ENCODE assay signal across 8 cellular contexts in genomic region chr5:141508808-141509611, GRCh38. TPM values are rescaled to one million over a fixed set of nuclear protein-coding genes. Genes with fewer than 3 reads are reported as not detected.
A peak's percentile ranks its signal among the peaks of the same experiment; 100 is the strongest.
DNase-seq lines count a peak whose midpoint lies in the region; ATAC-seq, FAIRE-seq and TF ChIP-seq lines count a peak whose summit lies in the region.

No MANE protein-coding gene starts in this region.

- peak overlapping the region; percentile 72 for H4K91ac ChIP-seq in H1 (replicated peaks; ENCODE audit: insufficient read length, low read length)

- H3K4me2 ChIP-seq in OCI-LY3 (ENCODE audit: low read length) (peak overlapping the region; percentile 71), H1 (ENCODE audit: insufficient read depth in 1 of 2, low read depth in 2 of 2, low read length in 2 of 2) (peak overlapping the region; percentile 61 to 65)

- peaks cover 50% of the 10 kb centered on the region for H3K4me1 ChIP-seq in OCI-LY3 (ENCODE audit: low read length)
- H3K4me1 ChIP-seq in H1 (replicated peaks in 1 of 4; ENCODE audit: control insufficient read depth in 3 of 4, insufficient read depth in 4 of 4, low read length in 3 of 4): peaks cover 4 to 21% (median 11%) of the 10 kb centered on the region in 4 experiments

- no peak overlapping the region for H3K56ac ChIP-seq in H1 (replicated peaks; ENCODE audit: insufficient read length, low read depth, low read length)

- H2BK120ac ChIP-seq in H1 (replicated peaks; ENCODE audit: low read depth, low read length): peak overlapping the region; percentile 38

- no peaks in the 10 kb centered on the region for H4K20me1 ChIP-seq in OCI-LY3 (ENCODE audit: insufficient read depth, low read length)
- no peaks in the 10 kb centered on the region for H4K20me1 ChIP-seq in H1 (replicated peaks in 1 of 2; ENCODE audit: control insufficient read depth in 1 of 2, insufficient read depth in 2 of 2, low read length in 2 of 2)

- no peak overlapping the region for H3K18ac ChIP-seq in H1 (ENCODE audit: extremely low read depth, low read length)

- no peak for FAIRE-seq in H1 (lab: Jason Lieb, UNC)

- TF ChIP-seq POLR2A in H1 (IDR thresholded peaks at IDR 0.05; ENCODE audit: control extremely low read depth in 1 of 2, low read depth in 2 of 2, low read length in 2 of 2): no peak

- DNase-seq in stimulated activated CD4-positive, alpha-beta T cell treated with anti-CD3 and anti-CD28 coated beads, Interleukin-15, amount 100 ng/mL, for 24 hours: peak; percentile 18
- no peak for DNase-seq in stimulated activated CD4-positive, alpha-beta T cell treated with anti-CD3 and anti-CD28 coated beads, Interleukin-2, amount 100 ng/mL, for 24 hours
- no peak for DNase-seq in H1 (ENCODE audit: low read depth in 1 of 2, low spot score in 2 of 2)
- DNase-seq in mucosa of gallbladder (ENCODE audit: low spot score): peak; percentile 40
- no peak for DNase-seq in DMS79 treated with DMSO at 0.1 percent for 48 hours (lab: John Stamatoyannopoulos, UW)

- H2AFZ ChIP-seq in OCI-LY3 (ENCODE audit: low read depth, low read length) (no peak overlapping the region), H1 (ENCODE audit: low read length) (no peak overlapping the region)

- no peak overlapping the region for H3K23ac ChIP-seq in H1 (ENCODE audit: insufficient read length)

- no peak overlapping the region for H3K14ac ChIP-seq in H1 (ENCODE audit: insufficient read length)

- no peak overlapping the region for H3K27ac ChIP-seq in OCI-LY3 (ENCODE audit: low read length)
- no peak overlapping the region for H3K27ac ChIP-seq in H1 (ENCODE audit: low read depth, low read length)

- H3K9me3 ChIP-seq in OCI-LY3 (ENCODE audit: insufficient read depth, low read length) (no peaks in the 10 kb centered on the region), H1 (ENCODE audit: insufficient read depth in 2 of 2, low read depth in 1 of 2, low read length in 1 of 2) (no peaks in the 10 kb centered on the region)

- H3K79me2 ChIP-seq in OCI-LY3 (ENCODE audit: low read length) (no peaks in the 10 kb centered on the region), H1 (ENCODE audit: control insufficient read depth in 1 of 2, insufficient read depth in 2 of 2, low read length in 2 of 2) (no peaks in the 10 kb centered on the region)

- H2AK5ac ChIP-seq in H1 (ENCODE audit: low read depth, low read length): no peak overlapping the region

- H3K36me3 ChIP-seq in OCI-LY3 (replicated peaks; ENCODE audit: low read depth, low read length): no peaks in the 10 kb centered on the region
- H3K36me3 ChIP-seq in H1 (ENCODE audit: control insufficient read depth in 2 of 4, insufficient read depth in 4 of 4, low read length in 3 of 4): peaks cover 0 to 9% (median 3%) of the 10 kb centered on the region in 4 experiments; a peak in 3 of 8 replicates

- H2BK12ac ChIP-seq in H1 (ENCODE audit: low read depth, low read length): 0 out of 2 replicates have a peak overlapping the region, but pooled peaks have one; percentile 68

- TF ChIP-seq CTCF in OCI-LY3 (IDR thresholded peaks at IDR 0.05; ENCODE audit: low read depth, low read length): no peak
- TF ChIP-seq CTCF in H1 (IDR thresholded peaks at IDR 0.05; ENCODE audit: control extremely low read depth in 1 of 3, insufficient read depth in 1 of 3, low read depth in 1 of 3, low read length in 3 of 3): no peak

- H3K79me1 ChIP-seq in H1 (ENCODE audit: low read depth, low read length): no peaks in the 10 kb centered on the region

- no peak; a peak in 1 of 4 replicates for TF ChIP-seq RAD21 in H1 (IDR thresholded peaks at IDR 0.05 in 1 of 2, conservative IDR thresholded peaks at IDR 0.05 in 1 of 2; ENCODE audit: low read depth in 2 of 2, low read length in 2 of 2)

- peak overlapping the region; percentile 68 for H2BK5ac ChIP-seq in H1 (ENCODE audit: low read depth, low read length)

- H4K8ac ChIP-seq in H1 (ENCODE audit: extremely low read depth, insufficient read depth, low read length): peak overlapping the region; percentile 20

- peak overlapping the region; percentile 55; the same call in 1 of the 2 replicates for H2BK15ac ChIP-seq in H1 (ENCODE audit: low read length)

- POLR2A ChIA-PET in H1 (lab: Charles Lee; ENCODE audit: partially characterized antibody): interaction anchor here (0.6 to 2.2 kb wide), 7 partner anchors 13 to 95 kb away, joined by 3 to 17 read pairs (median 6); partner anchors contain the start of gene PCDHGA11

- H3K4me3 ChIP-seq in OCI-LY3 (ENCODE audit: low read length): peak overlapping the region; percentile 48; the same call in 1 of the 2 replicates
- H3K4me3 ChIP-seq in H1 (ENCODE audit: extremely low read depth in 1 of 4, insufficient read depth in 2 of 4, low read depth in 3 of 4, low read length in 4 of 4): peak overlapping the region; percentile 9 to 48 (median 18); a peak in 5 of 8 replicates

- 43% methylated on average over 11 of the region's 23 CpGs; no CpG with 5 or more reads in 1 of the 2 experiments for WGBS in H1 (ENCODE audit: extremely low coverage in 1 of 2, insufficient coverage in 1 of 2, insufficient read length in 1 of 2, insufficient replicate concordance in 2 of 2, low coverage in 1 of 2, low lambda C conversion rate in 2 of 2, missing lambda C conversion rate in 1 of 2), 2 experiments

- TF ChIP-seq EP300 in H1 (IDR thresholded peaks at IDR 0.05; ENCODE audit: borderline replicate concordance in 1 of 2, low read depth in 2 of 2, low read length in 2 of 2): no peak

- H3K9ac ChIP-seq in OCI-LY3 (ENCODE audit: low read length) (no peak overlapping the region; the same call in 1 of the 2 replicates), H1 (replicated peaks in 1 of 4; ENCODE audit: extremely low read depth in 1 of 4, low read depth in 3 of 4, low read length in 3 of 4) (no peak overlapping the region)

- ATAC-seq in GM21367 (IDR thresholded peaks at IDR 0.05; ENCODE audit: unreplicated experiment) (no peak), HG03095 (IDR thresholded peaks at IDR 0.05; ENCODE audit: unreplicated experiment) (no peak)

- peak overlapping the region; percentile 57 for H3K4ac ChIP-seq in H1 (replicated peaks; ENCODE audit: insufficient read length, low read depth, low read length)

- peak overlapping the region; percentile 35 for H4K5ac ChIP-seq in H1 (ENCODE audit: insufficient read length, low read depth, low read length)

- peaks cover 15% of the 10 kb centered on the region for H3K23me2 ChIP-seq in H1 (ENCODE audit: low read depth, low read length)

- no peak overlapping the region for H2BK20ac ChIP-seq in H1 (ENCODE audit: low read length)

- H3K27me3 ChIP-seq in OCI-LY3 (ENCODE audit: low read depth, low read length) (no peaks in the 10 kb centered on the region), H1 (replicated peaks in 1 of 4; ENCODE audit: control insufficient read depth in 3 of 4, extremely low read depth in 1 of 4, insufficient read depth in 3 of 4, low read length in 3 of 4) (no peaks in the 10 kb centered on the region)

- CTCF ChIA-PET in H1 (lab: Charles Lee; ENCODE audit: partially characterized antibody): interaction anchor here (0.6 to 50.9 kb wide), 31 partner anchors 9 to 348 kb away, joined by 3 to 1236 read pairs (median 5); partner anchors contain the start of genes PCDHB11, PCDHB13, PCDHB14 and PCDHB15

TF ChIP-seq in H1, 55 proteins besides CTCF, POLR2A, EP300 and RAD21 (continues in another document):
- TF ChIP-seq SP4 (IDR thresholded peaks at IDR 0.05; ENCODE audit: low read length) (no peak), EGR1 (IDR thresholded peaks at IDR 0.05; ENCODE audit: borderline replicate concordance, low read depth, low read length) (0 out of 2 replicates have a peak, but pooled peaks have one; percentile 5), ZNF274 (IDR thresholded peaks at IDR 0.05; ENCODE audit: borderline replicate concordance, extremely low read depth, low read length) (no peak), USF2 (IDR thresholded peaks at IDR 0.05; ENCODE audit: low read length) (no peak)

RNA-seq across cellular contexts. Expression of gene PCDHGC5, which starts 20.1 kb away (rescaled TPM):
- total RNA-seq in H1 (2021; fragmentation: NEBNext Ultra II Directional; extraction: Animal tissue kit (Norgen Biotek cat#: 25700)): 0.78 and 1.1 TPM in 2 replicates
- polyA plus RNA-seq in H1 (2011; rRNA removed): 0.41 and 0.66 TPM in 2 replicates
- polyA plus RNA-seq in H1 (2011; cell fraction: cytosol; rRNA removed): 0.28 TPM
- 4.3 TPM for polyA plus RNA-seq in H1 (2011; cell fraction: nucleus; rRNA removed)
- polyA plus RNA-seq in H1 (2012, experiment 1 of 2): 0.28 to 0.43 TPM (median 0.35 TPM) in 4 replicates
- polyA plus RNA-seq in H1 (2012, experiment 2 of 2): 0.14 TPM
- 0.39 TPM for polyA plus RNA-seq in H1 (2013, experiment 1 of 2)
- 0.22 TPM for polyA plus RNA-seq in H1 (2013, experiment 2 of 2)
- polyA minus RNA-seq in H1 (2011; rRNA and poly(A)+ RNA removed): 4.3 and 5.6 TPM in 2 replicates
- polyA minus RNA-seq in H1 (2011; cell fraction: cytosol; rRNA and poly(A)+ RNA removed): 0.37 TPM
- 11.0 TPM for polyA minus RNA-seq in H1 (2011; cell fraction: nucleus; rRNA and poly(A)+ RNA removed)
- total RNA-seq in mucosa of gallbladder: 2.0 TPM

RNA-seq across cellular contexts. Expression of gene PCDHGC4, which starts 24.2 kb away (rescaled TPM):
- total RNA-seq in H1 (2021; fragmentation: NEBNext Ultra II Directional; extraction: Animal tissue kit (Norgen Biotek cat#: 25700)): 2.4 and 2.6 TPM in 2 replicates
- 2.1 and 2.8 TPM in 2 replicates for polyA plus RNA-seq in H1 (2011; rRNA removed)
- polyA plus RNA-seq in H1 (2011; cell fraction: cytosol; rRNA removed): 2.2 TPM
- polyA plus RNA-seq in H1 (2011; cell fraction: nucleus; rRNA removed): 5.0 TPM
- polyA plus RNA-seq in H1 (2012, experiment 1 of 2): 1.8 to 2.4 TPM (median 2.0 TPM) in 4 replicates
- 1.7 TPM for polyA plus RNA-seq in H1 (2012, experiment 2 of 2)
- 4.1 TPM for polyA plus RNA-seq in H1 (2013, experiment 1 of 2)
- 3.1 TPM for polyA plus RNA-seq in H1 (2013, experiment 2 of 2)
- 8.5 and 9.4 TPM in 2 replicates for polyA minus RNA-seq in H1 (2011; rRNA and poly(A)+ RNA removed)
- 3.4 TPM for polyA minus RNA-seq in H1 (2011; cell fraction: cytosol; rRNA and poly(A)+ RNA removed)
- polyA minus RNA-seq in H1 (2011; cell fraction: nucleus; rRNA and poly(A)+ RNA removed): 12.8 TPM
- total RNA-seq in mucosa of gallbladder: 2.6 TPM

RNA-seq across cellular contexts. Expression of gene PCDHGC3, which starts 33.2 kb away (rescaled TPM):
- total RNA-seq in H1 (2021; fragmentation: NEBNext Ultra II Directional; extraction: Animal tissue kit (Norgen Biotek cat#: 25700)): 18.6 and 19.6 TPM in 2 replicates
- 4.7 and 11.3 TPM in 2 replicates for polyA plus RNA-seq in H1 (2011; rRNA removed)
- 4.5 TPM for polyA plus RNA-seq in H1 (2011; cell fraction: cytosol; rRNA removed)
- 7.3 TPM for polyA plus RNA-seq in H1 (2011; cell fraction: nucleus; rRNA removed)
- 25.4 to 29.6 TPM (median 28.0 TPM) in 4 replicates for polyA plus RNA-seq in H1 (2012, experiment 1 of 2)
- 27.0 TPM for polyA plus RNA-seq in H1 (2012, experiment 2 of 2)
- polyA plus RNA-seq in H1 (2013, experiment 1 of 2): 56.3 TPM
- 50.4 TPM for polyA plus RNA-seq in H1 (2013, experiment 2 of 2)
- polyA minus RNA-seq in H1 (2011; rRNA and poly(A)+ RNA removed): 8.8 and 9.8 TPM in 2 replicates
- 5.9 TPM for polyA minus RNA-seq in H1 (2011; cell fraction: cytosol; rRNA and poly(A)+ RNA removed)
- polyA minus RNA-seq in H1 (2011; cell fraction: nucleus; rRNA and poly(A)+ RNA removed): 14.3 TPM
- total RNA-seq in mucosa of gallbladder: 82.4 TPM

Comparison
In these comparisons a context has a peak if more than half of its experiments do, and no peak if none do; other contexts are left out.
1. DNase-seq: peak in stimulated activated CD4-positive, alpha-beta T cell treated with anti-CD3 and anti-CD28 coated beads, Interleukin-15, amount 100 ng/mL, for 24 hours (single experiment) and mucosa of gallbladder (single experiment); none in stimulated activated CD4-positive, alpha-beta T cell treated with anti-CD3 and anti-CD28 coated beads, Interleukin-2, amount 100 ng/mL, for 24 hours (0 of 2), H1 (0 of 2) and DMS79 treated with DMSO at 0.1 percent for 48 hours (single experiment).